ENCODE assay signal across 18 cellular contexts in genomic region chr15:64747578-64747977, GRCh38. TPM values are rescaled to one million over a fixed set of nuclear protein-coding genes. Genes with fewer than 3 reads are reported as not detected.
DNase-seq lines count a peak whose midpoint lies in the region; FAIRE-seq and TF ChIP-seq lines count a peak whose summit lies in the region.
"Had no signal": no experiment of that assay in that cellular context is flagged by ENCODE, and none has a peak within 500 bp of the region (broad histone marks: within the 10 kb centered on the region; RNA-seq: fewer than 3 reads in every experiment).

No MANE protein-coding gene starts in this region.

- no peaks in the 10 kb centered on the region for H3K36me3 ChIP-seq in esophagus squamous epithelium
- peaks cover 20% of the 10 kb centered on the region for H3K36me3 ChIP-seq in muscle layer of colon (ENCODE audit: insufficient read depth, low read length)
- peaks cover 5 to 11% (median 10%) of the 10 kb centered on the region in 3 donors for H3K36me3 ChIP-seq in tibial artery

- H3K27me3 ChIP-seq in esophagus squamous epithelium (peaks cover 0 to 16% (median 0%) of the 10 kb centered on the region in 4 donors), muscle layer of colon (ENCODE audit: control insufficient read depth in 1 of 2, insufficient read depth in 2 of 2, low read length in 2 of 2) (no peaks in the 10 kb centered on the region), tibial artery (no peaks in the 10 kb centered on the region)

- H3K4me1 ChIP-seq in esophagus squamous epithelium (peaks cover 0 to 14% (median 4%) of the 10 kb centered on the region in 3 donors), muscle layer of colon (ENCODE audit: insufficient read depth, low read length) (peaks cover 67% of the 10 kb centered on the region), tibial artery (peaks cover 0 to 76% (median 22%) of the 10 kb centered on the region in 4 donors)

- no peaks in the 10 kb centered on the region for H3K9me3 ChIP-seq in esophagus squamous epithelium
- no peaks in the 10 kb centered on the region for H3K9me3 ChIP-seq in muscle layer of colon (ENCODE audit: low read length)
- no peaks in the 10 kb centered on the region for H3K9me3 ChIP-seq in tibial artery
- H3K9me3 ChIP-seq: SK-N-SH had no signal

- 61 to 73% methylated on average over 5 to 6 of the region's 9 CpGs for WGBS in esophagus squamous epithelium, 2 donors
- WGBS in lower leg skin, 2 donors, result 86 to 92% methylated on average over 9 of the region's 9 CpGs

- intact Hi-C loops in esophagus squamous epithelium (cut with DNase I) (no loop called here), tibial artery (cut with DNase I; ENCODE audit: low total_unique reads) (no loop called here), lower leg skin (cut with DNase I; ENCODE audit: low total_unique reads) (no loop called here)

- FAIRE-seq in RCC 7860 (lab: Jason Lieb, UNC), result no peak

- DNase-seq in M059J (ENCODE audit: low read depth) (peak; percentile 57), esophagus squamous epithelium (lab: John Stamatoyannopoulos, UW) (no peak), tibial artery (no peak), lower leg skin (ENCODE audit: low spot score in 2 of 2) (no peak), RCC 7860 (ENCODE audit: low spot score) (no peak), SIG-M5 treated with dmso at 0.1 percent for 504 hours (lab: John Stamatoyannopoulos, UW; ENCODE audit: unreplicated experiment) (no peak)
- DNase-seq: GOT3, IMR-90, Kasumi-1, MV-4-11, NCI-H1417 treated with DMSO at 0.1 percent for 48 hours, NCI-H2029, NCI-H2227 treated with DMSO at 0.1 percent for 48 hours, NCI-H526, OCI-M1, SK-N-SH had no signal

- no peak overlapping the region for H3K9ac ChIP-seq in muscle layer of colon (ENCODE audit: low read length)
- H3K9ac ChIP-seq: SK-N-SH had no signal

- TF ChIP-seq POLR2A in esophagus squamous epithelium (IDR thresholded peaks at IDR 0.05) (no peak), lower leg skin (IDR thresholded peaks at IDR 0.05) (no peak)

- no peak for TF ChIP-seq CTCF in esophagus squamous epithelium (IDR thresholded peaks at IDR 0.05)
- no peak for TF ChIP-seq CTCF in tibial artery (IDR thresholded peaks at IDR 0.05)
- no peak for TF ChIP-seq CTCF in lower leg skin (IDR thresholded peaks at IDR 0.05)

- H3K27ac ChIP-seq in esophagus squamous epithelium (peak overlapping the region in 3 of 4 donors; percentile 4 to 69 (median 25)), muscle layer of colon (ENCODE audit: low read depth, low read length) (peak overlapping the region; percentile 68), tibial artery (peak overlapping the region; percentile 83 to 96)

- no peak overlapping the region for H3K4me3 ChIP-seq in esophagus squamous epithelium
- H3K4me3 ChIP-seq in muscle layer of colon (ENCODE audit: low read depth in 1 of 2, low read length in 2 of 2), result no peak overlapping the region
- no peak overlapping the region for H3K4me3 ChIP-seq in tibial artery
- H3K4me3 ChIP-seq in lower leg skin (ENCODE audit: low read depth, poor library complexity, severe bottlenecking), result no peak overlapping the region

RNA-seq across cellular contexts. Expression of gene RBPMS2, which starts 27.8 kb away (rescaled TPM):
- 0.91 TPM in 1 of 2 replicates, not detected in the other for total RNA-seq in M059J (2014; rRNA removed; shearing (Covaris generic))
- total RNA-seq in esophagus squamous epithelium (1 to 10 TPM in 2 of 4 donors, under 1 TPM in 1, not detected in 1; 0.75 to 5.0 (median 1.3) TPM), lower leg skin (1 to 10 TPM in 2 of 4 donors, under 1 TPM in 1, not detected in 1; 0.15 to 1.8 (median 1.1) TPM)
- total RNA-seq: HT-29, IMR-90 had no signal

Comparison
In these comparisons a context has a peak if more than half of its experiments do, and no peak if none do; other contexts are left out.
1. H3K27ac ChIP-seq: peak in every context shown above with its lines; median percentile 90 in tibial artery; 68 in muscle layer of colon; 25 in esophagus squamous epithelium.